In the genomic region with DNA sequence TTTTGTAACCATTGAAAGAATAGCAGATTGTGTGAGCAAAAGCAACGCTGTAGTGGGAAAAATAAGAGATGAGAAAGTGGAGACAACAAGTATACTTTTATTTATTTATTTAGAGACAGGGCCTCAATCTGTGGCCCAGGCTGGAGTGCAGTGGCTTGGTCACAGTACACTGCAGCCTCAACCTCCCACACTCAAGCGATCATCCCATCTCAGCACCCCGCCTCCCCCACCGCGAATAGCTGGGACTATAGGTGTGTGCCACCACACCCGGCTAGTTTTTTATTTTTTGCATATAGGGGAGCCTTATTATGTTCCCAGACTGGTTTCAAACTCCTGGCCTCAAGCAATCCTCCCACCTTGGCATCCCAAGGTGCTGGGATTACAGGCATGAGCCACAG, we compare ENCODE assay signal across 17 cellular contexts. TPM values are rescaled to one million over a fixed set of nuclear protein-coding genes. Genes with fewer than 3 reads are reported as not detected.
DNase-seq lines count a peak whose midpoint lies in the region; ATAC-seq and TF ChIP-seq lines count a peak whose summit lies in the region.
"Had no signal": no experiment of that assay in that cellular context is flagged by ENCODE, and none has a peak within 500 bp of the region (broad histone marks: within the 10 kb centered on the region; RNA-seq: fewer than 3 reads in every experiment).

No MANE protein-coding gene starts in this region.

- POLR2A ChIA-PET in activated CD8-positive, alpha-beta T cell treated with anti-CD3 and anti-CD28 coated beads for 36 hours (lab: Charles Lee): no interaction called here

- intact Hi-C loops in activated CD8-positive, alpha-beta T cell treated with anti-CD3 and anti-CD28 coated beads for 36 hours (cut with micrococcal nuclease): no loop called here

- peaks cover 15% of the 10 kb centered on the region for H3K4me1 Mint-ChIP-seq in activated T-cell treated with anti-CD3 and anti-CD28 coated beads, Interleukin-2, amount 50 U/mL, for 72 hours (ENCODE audit: low read depth)
- H3K4me1 Mint-ChIP-seq in activated CD8-positive, alpha-beta T cell treated with anti-CD3 and anti-CD28 coated beads for 36 hours (ENCODE audit: low read depth): peaks cover 12% of the 10 kb centered on the region
- H3K4me1 Mint-ChIP-seq in immature natural killer cell: peaks cover 16 to 18% of the 10 kb centered on the region in 2 donors
- H3K4me1 Mint-ChIP-seq in stimulated activated memory B cell treated with anti-CD40 and anti-IgM and Interleukin-4, amounts not matched to agents 10 μg/mL and 1 μg/mL and 100 μg/mL, for 72 hours: peaks cover 16% of the 10 kb centered on the region

- peaks cover 29% of the 10 kb centered on the region for H3K27me3 Mint-ChIP-seq in activated T-cell treated with anti-CD3 and anti-CD28 coated beads, Interleukin-2, amount 50 U/mL, for 72 hours (ENCODE audit: low read depth)
- H3K27me3 Mint-ChIP-seq in activated CD8-positive, alpha-beta T cell treated with anti-CD3 and anti-CD28 coated beads for 36 hours: peaks cover 9% of the 10 kb centered on the region
- peaks cover 1 to 16% (median 14%) of the 10 kb centered on the region in 3 donors for H3K27me3 Mint-ChIP-seq in immature natural killer cell (ENCODE audit: low read depth in 3 of 3)
- H3K27me3 Mint-ChIP-seq in stimulated activated memory B cell treated with anti-CD40 and anti-IgM and Interleukin-4, amounts not matched to agents 10 μg/mL and 1 μg/mL and 100 μg/mL, for 72 hours: peaks cover 9% of the 10 kb centered on the region

- no peak for ATAC-seq in activated T-cell treated with anti-CD3 and anti-CD28 coated beads, Interleukin-2, amount 50 U/mL, for 72 hours (replicated peaks in 1 of 2)
- ATAC-seq in activated CD8-positive, alpha-beta T cell treated with anti-CD3 and anti-CD28 coated beads for 36 hours: no peak
- no peak for ATAC-seq in stimulated activated memory B cell treated with anti-CD40 and anti-IgM and Interleukin-4, amounts not matched to agents 10 μg/mL and 1 μg/mL and 100 μg/mL, for 72 hours
- no peak for ATAC-seq in GM21423 (IDR thresholded peaks at IDR 0.05; ENCODE audit: unreplicated experiment)
- ATAC-seq: Right ventricle myocardium inferior, sciatic nerve had no signal

- no peak for TF ChIP-seq CTCF in activated CD8-positive, alpha-beta T cell treated with anti-CD3 and anti-CD28 coated beads for 36 hours (IDR thresholded peaks at IDR 0.05)

- peaks cover 2 to 4% of the 10 kb centered on the region in 2 donors for H3K36me3 Mint-ChIP-seq in activated T-cell treated with anti-CD3 and anti-CD28 coated beads, Interleukin-2, amount 50 U/mL, for 72 hours (ENCODE audit: insufficient read depth in 2 of 2)
- no peaks in the 10 kb centered on the region for H3K36me3 Mint-ChIP-seq in activated CD8-positive, alpha-beta T cell treated with anti-CD3 and anti-CD28 coated beads for 36 hours (ENCODE audit: low read depth)
- no peaks in the 10 kb centered on the region for H3K36me3 Mint-ChIP-seq in immature natural killer cell
- H3K36me3 Mint-ChIP-seq in stimulated activated memory B cell treated with anti-CD40 and anti-IgM and Interleukin-4, amounts not matched to agents 10 μg/mL and 1 μg/mL and 100 μg/mL, for 72 hours: no peaks in the 10 kb centered on the region
- H3K36me3 Mint-ChIP-seq: IgD-negative memory B cell had no signal

- CTCF ChIA-PET in activated CD8-positive, alpha-beta T cell treated with anti-CD3 and anti-CD28 coated beads for 36 hours (lab: Charles Lee): no interaction called here

- no peak for DNase-seq in activated T-cell treated with anti-CD3 and anti-CD28 coated beads, Interleukin-2, amount 50 U/mL, for 72 hours
- DNase-seq in activated T-cell treated with anti-CD3 and anti-CD28 coated beads, Interleukin-2, amount 50 U/mL, for 1 hour: no peak
- DNase-seq in activated CD8-positive, alpha-beta T cell treated with anti-CD3 and anti-CD28 coated beads for 36 hours: no peak
- DNase-seq in immature natural killer cell (no peak), NOMO-1 treated with DMSO at 0.1 percent for 48 hours (lab: John Stamatoyannopoulos, UW; ENCODE audit: unreplicated experiment) (no peak), kidney glomerular epithelial cell (lab: John Stamatoyannopoulos, UW) (no peak)
- DNase-seq: central memory CD4-positive, alpha-beta T cell; COR-L47; mammary epithelial cell; MV-4-11; NCI-H1930; NCI-H446 treated with DMSO at 0.1 percent for 48 hours had no signal

- peak overlapping the region; percentile 27 to 53 for H3K4me3 Mint-ChIP-seq in activated T-cell treated with anti-CD3 and anti-CD28 coated beads, Interleukin-2, amount 50 U/mL, for 72 hours
- H3K4me3 Mint-ChIP-seq in activated CD8-positive, alpha-beta T cell treated with anti-CD3 and anti-CD28 coated beads for 36 hours: peak overlapping the region; percentile 20
- H3K4me3 Mint-ChIP-seq in immature natural killer cell: peak overlapping the region; percentile 54 to 97 (median 94)
- peak overlapping the region; percentile 45 for H3K4me3 Mint-ChIP-seq in stimulated activated memory B cell treated with anti-CD40 and anti-IgM and Interleukin-4, amounts not matched to agents 10 μg/mL and 1 μg/mL and 100 μg/mL, for 72 hours

- H3K9me3 Mint-ChIP-seq in activated T-cell treated with anti-CD3 and anti-CD28 coated beads, Interleukin-2, amount 50 U/mL, for 72 hours: no peaks in the 10 kb centered on the region
- H3K9me3 Mint-ChIP-seq in activated CD8-positive, alpha-beta T cell treated with anti-CD3 and anti-CD28 coated beads for 36 hours: no peaks in the 10 kb centered on the region
- no peaks in the 10 kb centered on the region for H3K9me3 Mint-ChIP-seq in immature natural killer cell
- no peaks in the 10 kb centered on the region for H3K9me3 Mint-ChIP-seq in stimulated activated memory B cell treated with anti-CD40 and anti-IgM and Interleukin-4, amounts not matched to agents 10 μg/mL and 1 μg/mL and 100 μg/mL, for 72 hours
- H3K9me3 Mint-ChIP-seq: IgD-negative memory B cell had no signal

- peak overlapping the region; percentile 0 for H3K27ac Mint-ChIP-seq in activated T-cell treated with anti-CD3 and anti-CD28 coated beads, Interleukin-2, amount 50 U/mL, for 72 hours
- H3K27ac Mint-ChIP-seq in activated CD8-positive, alpha-beta T cell treated with anti-CD3 and anti-CD28 coated beads for 36 hours: no peak overlapping the region
- peak overlapping the region in 2 of 6 donors; percentile 25 to 31 for H3K27ac Mint-ChIP-seq in immature natural killer cell
- H3K27ac Mint-ChIP-seq in stimulated activated memory B cell treated with anti-CD40 and anti-IgM and Interleukin-4, amounts not matched to agents 10 μg/mL and 1 μg/mL and 100 μg/mL, for 72 hours: no peak overlapping the region

RNA-seq across cellular contexts. Expression of gene GLCE, which starts 1.6 kb away (rescaled TPM):
- total RNA-seq in activated T-cell treated with anti-CD3 and anti-CD28 coated beads, Interleukin-2, amount 50 U/mL, for 72 hours: 1 to 10 TPM; 3.9 to 4.2 TPM
- 1 to 10 TPM; 2.8 to 4.3 TPM for total RNA-seq in activated CD8-positive, alpha-beta T cell treated with anti-CD3 and anti-CD28 coated beads for 36 hours
- polyA plus RNA-seq in immature natural killer cell: 1 to 10 TPM in 2 of 3 donors, not detected in 1; 4.2 TPM

Comparison
In these comparisons a context has a peak if more than half of its experiments do, and no peak if none do; other contexts are left out.
1. H3K4me3 Mint-ChIP-seq: peak in every context shown above with its lines; median percentile 94 in immature natural killer cell; 45 in stimulated activated memory B cell treated with anti-CD40 and anti-IgM and Interleukin-4, amounts not matched to agents 10 μg/mL and 1 μg/mL and 100 μg/mL, for 72 hours; 40 in activated T-cell treated with anti-CD3 and anti-CD28 coated beads, Interleukin-2, amount 50 U/mL, for 72 hours; 20 in activated CD8-positive, alpha-beta T cell treated with anti-CD3 and anti-CD28 coated beads for 36 hours.